ENCODE assay signal across 1 cellular context in genomic region chr2:196639180-196640030, GRCh38.
TF ChIP-seq lines count a peak whose summit lies in the region.

TSS of gene CCDC150 (plus strand) at chr2:196639715. CDS start at chr2:196639767, 52 bp downstream.

TF ChIP-seq in HEK293, 187 proteins besides CTCF, POLR2A, EP300 and RAD21 (continued from another document and continues in another):
- TF ChIP-seq ZBTB10 (tag by site-specific recombination; IDR thresholded peaks at IDR 0.05) (no peak), ZBTB1 (tag by site-specific recombination; IDR thresholded peaks at IDR 0.05) (no peak), OVOL3 (tag by site-specific recombination; IDR thresholded peaks at IDR 0.05) (no peak), ZNF624 (tag by site-specific recombination; IDR thresholded peaks at IDR 0.05) (no peak), ZNF600 (tag by site-specific recombination; IDR thresholded peaks at IDR 0.05) (peak; percentile 92), ZBTB17 (tag by site-specific recombination; IDR thresholded peaks at IDR 0.05) (peak; percentile 81), ZSCAN30 (tag by site-specific recombination; IDR thresholded peaks at IDR 0.05) (no peak), ZNF76 (tag by site-specific recombination; IDR thresholded peaks at IDR 0.05; ENCODE audit: borderline replicate concordance, low read depth) (peak; percentile 95), ZNF529 (tag by site-specific recombination; IDR thresholded peaks at IDR 0.05; ENCODE audit: insufficient replicate concordance) (no peak), ZNF623 (tag by site-specific recombination; IDR thresholded peaks at IDR 0.05) (no peak), ZNF155 (tag by site-specific recombination; IDR thresholded peaks at IDR 0.05) (no peak), ZNF610 (tag by site-specific recombination; IDR thresholded peaks at IDR 0.05; ENCODE audit: borderline replicate concordance) (0 out of 2 replicates have a peak, but pooled peaks have one; percentile 38), TRIM28 (IDR thresholded peaks at IDR 0.05; ENCODE audit: borderline replicate concordance, low read length) (peak; percentile 75), ZNF341 (tag by site-specific recombination; IDR thresholded peaks at IDR 0.05; ENCODE audit: low read depth) (no peak), GLIS2 (tag by site-specific recombination; IDR thresholded peaks at IDR 0.05) (peak; percentile 47), ZNF423 (tag by site-specific recombination; IDR thresholded peaks at IDR 0.05) (no peak), ZNF146 (tag by site-specific recombination; IDR thresholded peaks at IDR 0.05) (no peak), ZNF501 (tag by site-specific recombination; IDR thresholded peaks at IDR 0.05) (peak; percentile 69; the same call in 1 of the 2 replicates), BCL11A (tag by site-specific recombination; IDR thresholded peaks at IDR 0.05; ENCODE audit: low read depth) (no peak), ZBTB48 (tag by site-specific recombination; IDR thresholded peaks at IDR 0.05) (peak; percentile 90), ZNF629 (tag by site-specific recombination; IDR thresholded peaks at IDR 0.05) (peak; percentile 50; the same call in 1 of the 2 replicates), INSM2 (tag by site-specific recombination; IDR thresholded peaks at IDR 0.05) (no peak), ZNF48 (tag by site-specific recombination; IDR thresholded peaks at IDR 0.05) (no peak), ZNF837 (tag by site-specific recombination; IDR thresholded peaks at IDR 0.05) (no peak), ZNF350 (tag by site-specific recombination; IDR thresholded peaks at IDR 0.05) (no peak), ZNF280C (tag by site-specific recombination; IDR thresholded peaks at IDR 0.05) (no peak), ZNF302 (tag by site-specific recombination; IDR thresholded peaks at IDR 0.05; ENCODE audit: low read depth) (no peak), ZNF184 (tag by site-specific recombination; IDR thresholded peaks at IDR 0.05) (no peak), GLIS1 (tag by site-specific recombination; IDR thresholded peaks at IDR 0.05) (peak; percentile 88), ZBTB21 (tag by site-specific recombination; IDR thresholded peaks at IDR 0.05) (no peak), SCRT2 (tag by site-specific recombination; IDR thresholded peaks at IDR 0.05) (no peak), ZNF169 (tag by site-specific recombination; IDR thresholded peaks at IDR 0.05) (no peak), ZNF560 (tag by site-specific recombination; IDR thresholded peaks at IDR 0.05; ENCODE audit: borderline replicate concordance) (no peak), ZNF311 (tag by site-specific recombination; IDR thresholded peaks at IDR 0.05; ENCODE audit: borderline replicate concordance) (no peak), ZNF521 (tag by site-specific recombination; IDR thresholded peaks at IDR 0.05) (no peak), ZNF132 (tag by site-specific recombination; IDR thresholded peaks at IDR 0.05; ENCODE audit: borderline replicate concordance) (no peak), SP2 (tag by site-specific recombination; IDR thresholded peaks at IDR 0.05) (peak; percentile 55; the same call in 1 of the 2 replicates), ZNF621 (tag by site-specific recombination; IDR thresholded peaks at IDR 0.05) (no peak)
- TF ChIP-seq, protein P1, sequence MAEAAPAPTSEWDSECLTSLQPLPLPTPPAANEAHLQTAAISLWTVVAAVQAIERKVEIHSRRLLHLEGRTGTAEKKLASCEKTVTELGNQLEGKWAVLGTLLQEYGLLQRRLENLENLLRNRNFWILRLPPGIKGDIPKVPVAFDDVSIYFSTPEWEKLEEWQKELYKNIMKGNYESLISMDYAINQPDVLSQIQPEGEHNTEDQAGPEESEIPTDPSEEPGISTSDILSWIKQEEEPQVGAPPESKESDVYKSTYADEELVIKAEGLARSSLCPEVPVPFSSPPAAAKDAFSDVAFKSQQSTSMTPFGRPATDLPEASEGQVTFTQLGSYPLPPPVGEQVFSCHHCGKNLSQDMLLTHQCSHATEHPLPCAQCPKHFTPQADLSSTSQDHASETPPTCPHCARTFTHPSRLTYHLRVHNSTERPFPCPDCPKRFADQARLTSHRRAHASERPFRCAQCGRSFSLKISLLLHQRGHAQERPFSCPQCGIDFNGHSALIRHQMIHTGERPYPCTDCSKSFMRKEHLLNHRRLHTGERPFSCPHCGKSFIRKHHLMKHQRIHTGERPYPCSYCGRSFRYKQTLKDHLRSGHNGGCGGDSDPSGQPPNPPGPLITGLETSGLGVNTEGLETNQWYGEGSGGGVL (tag by site-specific recombination; IDR thresholded peaks at IDR 0.05), result no peak
- TF ChIP-seq, protein P2, sequence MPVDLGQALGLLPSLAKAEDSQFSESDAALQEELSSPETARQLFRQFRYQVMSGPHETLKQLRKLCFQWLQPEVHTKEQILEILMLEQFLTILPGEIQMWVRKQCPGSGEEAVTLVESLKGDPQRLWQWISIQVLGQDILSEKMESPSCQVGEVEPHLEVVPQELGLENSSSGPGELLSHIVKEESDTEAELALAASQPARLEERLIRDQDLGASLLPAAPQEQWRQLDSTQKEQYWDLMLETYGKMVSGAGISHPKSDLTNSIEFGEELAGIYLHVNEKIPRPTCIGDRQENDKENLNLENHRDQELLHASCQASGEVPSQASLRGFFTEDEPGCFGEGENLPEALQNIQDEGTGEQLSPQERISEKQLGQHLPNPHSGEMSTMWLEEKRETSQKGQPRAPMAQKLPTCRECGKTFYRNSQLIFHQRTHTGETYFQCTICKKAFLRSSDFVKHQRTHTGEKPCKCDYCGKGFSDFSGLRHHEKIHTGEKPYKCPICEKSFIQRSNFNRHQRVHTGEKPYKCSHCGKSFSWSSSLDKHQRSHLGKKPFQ (tag by site-specific recombination; IDR thresholded peaks at IDR 0.05), result no peak
- TF ChIP-seq, protein P3, sequence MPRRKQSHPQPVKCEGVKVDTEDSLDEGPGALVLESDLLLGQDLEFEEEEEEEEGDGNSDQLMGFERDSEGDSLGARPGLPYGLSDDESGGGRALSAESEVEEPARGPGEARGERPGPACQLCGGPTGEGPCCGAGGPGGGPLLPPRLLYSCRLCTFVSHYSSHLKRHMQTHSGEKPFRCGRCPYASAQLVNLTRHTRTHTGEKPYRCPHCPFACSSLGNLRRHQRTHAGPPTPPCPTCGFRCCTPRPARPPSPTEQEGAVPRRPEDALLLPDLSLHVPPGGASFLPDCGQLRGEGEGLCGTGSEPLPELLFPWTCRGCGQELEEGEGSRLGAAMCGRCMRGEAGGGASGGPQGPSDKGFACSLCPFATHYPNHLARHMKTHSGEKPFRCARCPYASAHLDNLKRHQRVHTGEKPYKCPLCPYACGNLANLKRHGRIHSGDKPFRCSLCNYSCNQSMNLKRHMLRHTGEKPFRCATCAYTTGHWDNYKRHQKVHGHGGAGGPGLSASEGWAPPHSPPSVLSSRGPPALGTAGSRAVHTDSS (tag by site-specific recombination; IDR thresholded peaks at IDR 0.05), result no peak
- TF ChIP-seq, protein P4, sequence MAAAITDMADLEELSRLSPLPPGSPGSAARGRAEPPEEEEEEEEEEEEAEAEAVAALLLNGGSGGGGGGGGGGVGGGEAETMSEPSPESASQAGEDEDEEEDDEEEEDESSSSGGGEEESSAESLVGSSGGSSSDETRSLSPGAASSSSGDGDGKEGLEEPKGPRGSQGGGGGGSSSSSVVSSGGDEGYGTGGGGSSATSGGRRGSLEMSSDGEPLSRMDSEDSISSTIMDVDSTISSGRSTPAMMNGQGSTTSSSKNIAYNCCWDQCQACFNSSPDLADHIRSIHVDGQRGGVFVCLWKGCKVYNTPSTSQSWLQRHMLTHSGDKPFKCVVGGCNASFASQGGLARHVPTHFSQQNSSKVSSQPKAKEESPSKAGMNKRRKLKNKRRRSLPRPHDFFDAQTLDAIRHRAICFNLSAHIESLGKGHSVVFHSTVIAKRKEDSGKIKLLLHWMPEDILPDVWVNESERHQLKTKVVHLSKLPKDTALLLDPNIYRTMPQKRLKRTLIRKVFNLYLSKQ (tag by site-specific recombination; IDR thresholded peaks at IDR 0.05; ENCODE audit: borderline replicate concordance), result no peak
- TF ChIP-seq, protein P5, sequence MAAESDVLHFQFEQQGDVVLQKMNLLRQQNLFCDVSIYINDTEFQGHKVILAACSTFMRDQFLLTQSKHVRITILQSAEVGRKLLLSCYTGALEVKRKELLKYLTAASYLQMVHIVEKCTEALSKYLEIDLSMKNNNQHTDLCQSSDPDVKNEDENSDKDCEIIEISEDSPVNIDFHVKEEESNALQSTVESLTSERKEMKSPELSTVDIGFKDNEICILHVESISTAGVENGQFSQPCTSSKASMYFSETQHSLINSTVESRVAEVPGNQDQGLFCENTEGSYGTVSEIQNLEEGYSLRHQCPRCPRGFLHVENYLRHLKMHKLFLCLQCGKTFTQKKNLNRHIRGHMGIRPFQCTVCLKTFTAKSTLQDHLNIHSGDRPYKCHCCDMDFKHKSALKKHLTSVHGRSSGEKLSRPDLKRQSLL (tag by site-specific recombination; IDR thresholded peaks at IDR 0.05), result no peak
- TF ChIP-seq, protein P6, sequence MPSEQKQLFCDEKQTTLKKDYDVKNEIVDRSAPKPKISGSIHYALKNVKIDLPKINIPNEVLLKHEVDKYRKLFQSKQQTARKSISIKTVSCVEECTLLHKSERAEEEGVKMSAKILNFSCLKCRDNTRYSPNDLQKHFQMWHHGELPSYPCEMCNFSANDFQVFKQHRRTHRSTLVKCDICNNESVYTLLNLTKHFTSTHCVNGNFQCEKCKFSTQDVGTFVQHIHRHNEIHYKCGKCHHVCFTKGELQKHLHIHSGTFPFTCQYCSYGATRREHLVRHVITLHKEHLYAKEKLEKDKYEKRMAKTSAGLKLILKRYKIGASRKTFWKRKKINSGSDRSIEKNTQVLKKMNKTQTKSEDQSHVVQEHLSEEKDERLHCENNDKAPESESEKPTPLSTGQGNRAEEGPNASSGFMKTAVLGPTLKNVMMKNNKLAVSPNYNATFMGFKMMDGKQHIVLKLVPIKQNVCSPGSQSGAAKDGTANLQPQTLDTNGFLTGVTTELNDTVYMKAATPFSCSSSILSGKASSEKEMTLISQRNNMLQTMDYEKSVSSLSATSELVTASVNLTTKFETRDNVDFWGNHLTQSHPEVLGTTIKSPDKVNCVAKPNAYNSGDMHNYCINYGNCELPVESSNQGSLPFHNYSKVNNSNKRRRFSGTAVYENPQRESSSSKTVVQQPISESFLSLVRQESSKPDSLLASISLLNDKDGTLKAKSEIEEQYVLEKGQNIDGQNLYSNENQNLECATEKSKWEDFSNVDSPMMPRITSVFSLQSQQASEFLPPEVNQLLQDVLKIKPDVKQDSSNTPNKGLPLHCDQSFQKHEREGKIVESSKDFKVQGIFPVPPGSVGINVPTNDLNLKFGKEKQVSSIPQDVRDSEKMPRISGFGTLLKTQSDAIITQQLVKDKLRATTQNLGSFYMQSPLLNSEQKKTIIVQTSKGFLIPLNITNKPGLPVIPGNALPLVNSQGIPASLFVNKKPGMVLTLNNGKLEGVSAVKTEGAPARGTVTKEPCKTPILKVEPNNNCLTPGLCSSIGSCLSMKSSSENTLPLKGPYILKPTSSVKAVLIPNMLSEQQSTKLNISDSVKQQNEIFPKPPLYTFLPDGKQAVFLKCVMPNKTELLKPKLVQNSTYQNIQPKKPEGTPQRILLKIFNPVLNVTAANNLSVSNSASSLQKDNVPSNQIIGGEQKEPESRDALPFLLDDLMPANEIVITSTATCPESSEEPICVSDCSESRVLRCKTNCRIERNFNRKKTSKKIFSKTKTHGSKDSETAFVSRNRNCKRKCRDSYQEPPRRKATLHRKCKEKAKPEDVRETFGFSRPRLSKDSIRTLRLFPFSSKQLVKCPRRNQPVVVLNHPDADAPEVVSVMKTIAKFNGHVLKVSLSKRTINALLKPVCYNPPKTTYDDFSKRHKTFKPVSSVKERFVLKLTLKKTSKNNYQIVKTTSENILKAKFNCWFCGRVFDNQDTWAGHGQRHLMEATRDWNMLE (tag by site-specific recombination; conservative IDR thresholded peaks at IDR 0.05; ENCODE audit: low read depth), result peak; percentile 49; the same call in 1 of the 2 replicates
